ENCODE assay signal across 6 cellular contexts in genomic region chr20:3785240-3786125, GRCh38. TPM values are rescaled to one million over a fixed set of nuclear protein-coding genes. Genes with fewer than 3 reads are reported as not detected.
DNase-seq lines count a peak whose midpoint lies in the region; FAIRE-seq and TF ChIP-seq lines count a peak whose summit lies in the region.

No MANE protein-coding gene starts in this region.

- H3K27me3 ChIP-seq in mammary epithelial cell (ENCODE audit: insufficient read depth, low read length) (no peaks in the 10 kb centered on the region), osteoblast (ENCODE audit: insufficient read depth, low read length) (no peaks in the 10 kb centered on the region)

- H2AFZ ChIP-seq in mammary epithelial cell (ENCODE audit: low read depth, low read length) (peak overlapping the region; percentile 23), osteoblast (ENCODE audit: low read length) (no peak overlapping the region)

- BruUV-seq in mammary epithelial cell (replicated peaks; lab: Mats Ljungman, UMichigan) = no TSS peak

- DNase-seq in HTR-8/SVneo (ENCODE audit: insufficient read length, low spot score) (no peak), mammary epithelial cell (no peak), osteoblast (ENCODE audit: insufficient read length, low spot score, missing footprints) (peak; percentile 92), NCI-H1694 treated with DMSO at 0.1 percent for 48 hours (lab: John Stamatoyannopoulos, UW) (no peak), G401 (ENCODE audit: low spot score) (no peak)
- no peak for DNase-seq in stimulated activated CD4-positive, alpha-beta T cell treated with anti-CD3 and anti-CD28 coated beads, Interleukin-4, amount 100 ng/mL, for 1 hour

- in situ Hi-C loops in mammary epithelial cell (cut with MboI; ENCODE audit: low sequenced_read_pairs in 2 of 2) = no loop called here
- in situ Hi-C loops in G401 (cut with HindIII; ENCODE audit: low sequenced_read_pairs) = no loop called here

- dilution Hi-C loops in mammary epithelial cell (cut with HindIII; ENCODE audit: low sequenced_read_pairs) = loop anchor here (10.0 kb wide), 1 partner anchor 149 kb away; no protein-coding TSS in a partner anchor

- intact Hi-C loops in mammary epithelial cell (cut with micrococcal nuclease) = loop anchor here (1.0 to 2.0 kb wide), 3 partner anchors 61 to 300 kb away; partner anchors contain the start of gene MAVS

- H3K9me3 ChIP-seq in mammary epithelial cell (replicated peaks; ENCODE audit: insufficient read depth, low read length) (no peaks in the 10 kb centered on the region), osteoblast (ENCODE audit: low read depth, low read length) (no peaks in the 10 kb centered on the region)

- peak overlapping the region; percentile 98 for H3K4me2 ChIP-seq in mammary epithelial cell (ENCODE audit: insufficient read depth, low read depth, low read length)
- peak overlapping the region; percentile 87 for H3K4me2 ChIP-seq in osteoblast (ENCODE audit: insufficient read depth, low read length)

- H3K36me3 ChIP-seq in mammary epithelial cell (ENCODE audit: insufficient read depth, low read length) = no peaks in the 10 kb centered on the region
- peaks cover 5% of the 10 kb centered on the region for H3K36me3 ChIP-seq in osteoblast (ENCODE audit: insufficient read depth, low read length)

- 24% methylated on average over 31 of the region's 79 CpGs for WGBS in mammary epithelial cell (ENCODE audit: low coverage, missing lambda C conversion rate)

- peak; percentile 66 for FAIRE-seq in HTR-8/SVneo (lab: Jason Lieb, UNC)

- CTCF ChIA-PET in mammary epithelial cell (lab: Charles Lee; ENCODE audit: low non-redundant PET) = interaction anchor here (0.5 to 1.2 kb wide), 2 partner anchors 33 to 35 kb away, joined by 3 to 6 read pairs; partner anchors contain the start of gene AP5S1

- peaks cover 40% of the 10 kb centered on the region for H3K79me2 ChIP-seq in mammary epithelial cell (ENCODE audit: insufficient read depth, low read length)
- H3K79me2 ChIP-seq in osteoblast (ENCODE audit: insufficient read depth, low read length) = peaks cover 35% of the 10 kb centered on the region

- peaks cover 35% of the 10 kb centered on the region for H3K4me1 ChIP-seq in mammary epithelial cell (ENCODE audit: insufficient read depth, low read length)
- H3K4me1 ChIP-seq in osteoblast (ENCODE audit: insufficient read depth, low read length) = peaks cover 26% of the 10 kb centered on the region

- H3K4me3 ChIP-seq in mammary epithelial cell (replicated peaks in 1 of 3; ENCODE audit: insufficient read depth in 1 of 3, low read depth in 2 of 3, low read length in 3 of 3) (peak overlapping the region; percentile 29 to 80 (median 79)), osteoblast (ENCODE audit: insufficient read depth, low read length) (peak overlapping the region; percentile 79)

- H3K27ac ChIP-seq in mammary epithelial cell (ENCODE audit: insufficient read depth, low read depth, low read length) (peak overlapping the region; percentile 2), osteoblast (ENCODE audit: low read depth, low read length) (peak overlapping the region; percentile 56)

- TF ChIP-seq CTCF in mammary epithelial cell (conservative IDR thresholded peaks at IDR 0.05 in 1 of 2, IDR thresholded peaks at IDR 0.05 in 1 of 2; ENCODE audit: extremely low read depth in 1 of 2, insufficient read depth in 1 of 2, low read depth in 1 of 2, low read length in 2 of 2) (no peak), osteoblast (IDR thresholded peaks at IDR 0.05; ENCODE audit: extremely low read depth, low read depth, low read length) (no peak)

- H4K20me1 ChIP-seq in mammary epithelial cell (ENCODE audit: insufficient read depth, low read length) = no peaks in the 10 kb centered on the region
- H4K20me1 ChIP-seq in osteoblast (ENCODE audit: insufficient read depth, low read length) = peaks cover 39% of the 10 kb centered on the region

- no peak overlapping the region for H3K9ac ChIP-seq in mammary epithelial cell (ENCODE audit: insufficient read depth, low read length)

RNA-seq across cellular contexts. Expression of gene CENPB, which starts 1.1 kb away (rescaled TPM):
- total RNA-seq in mammary epithelial cell (10 to 100 TPM; 56.8 to 72.2 TPM), osteoblast (95.5 and 101 TPM in 2 replicates)
- polyA plus RNA-seq in mammary epithelial cell = 33.5 TPM
- polyA minus RNA-seq in mammary epithelial cell = 47.9 TPM
- 42.5 and 46.8 TPM in 2 replicates for total RNA-seq in G401 (2014; rRNA removed; shearing (Covaris generic))

RNA-seq across cellular contexts. Expression of gene SPEF1, which starts 4.2 kb away (rescaled TPM):
- under 1 TPM; 0.17 to 0.26 TPM for total RNA-seq in mammary epithelial cell
- 0.08 TPM for polyA plus RNA-seq in mammary epithelial cell
- not detected for polyA minus RNA-seq in mammary epithelial cell
- total RNA-seq in osteoblast = under 0.01 TPM in 1 of 2 replicates, not detected in the other
- 2.4 and 3.0 TPM in 2 replicates for total RNA-seq in G401 (2014; rRNA removed; shearing (Covaris generic))

RNA-seq across cellular contexts. Expression of gene CDC25B, which starts 10.6 kb away (rescaled TPM):
- 10 to 100 TPM in 1 of 2 donors, 1 to 10 TPM in 1; 5.5 to 55.5 TPM for total RNA-seq in mammary epithelial cell
- 45.8 TPM for polyA plus RNA-seq in mammary epithelial cell
- polyA minus RNA-seq in mammary epithelial cell = 80.2 TPM
- total RNA-seq in osteoblast = 20.6 and 23.5 TPM in 2 replicates
- 7.2 and 14.9 TPM in 2 replicates for total RNA-seq in G401 (2014; rRNA removed; shearing (Covaris generic))

RNA-seq across cellular contexts. Expression of gene ADISSP, which starts 17.9 kb away (rescaled TPM):
- 10 to 100 TPM; 14.0 to 59.9 TPM for total RNA-seq in mammary epithelial cell
- 63.4 TPM for polyA plus RNA-seq in mammary epithelial cell
- polyA minus RNA-seq in mammary epithelial cell = 43.5 TPM
- 15.3 and 18.5 TPM in 2 replicates for total RNA-seq in osteoblast
- 95.8 and 107 TPM in 2 replicates for total RNA-seq in G401 (2014; rRNA removed; shearing (Covaris generic))

RNA-seq across cellular contexts. Expression of gene AP5S1, which starts 34.9 kb away (rescaled TPM):
- total RNA-seq in mammary epithelial cell = 10 to 100 TPM; 14.9 to 15.5 TPM
- polyA plus RNA-seq in mammary epithelial cell = 11.5 TPM
- 22.3 TPM for polyA minus RNA-seq in mammary epithelial cell
- total RNA-seq in osteoblast = 23.9 and 25.3 TPM in 2 replicates
- total RNA-seq in G401 (2014; rRNA removed; shearing (Covaris generic)) = 9.8 and 17.8 TPM in 2 replicates
